19 cellular contexts compared by ENCODE assay signal in genomic region chr2:220969348-220969747, GRCh38.
DNase-seq lines count a peak whose midpoint lies in the region; FAIRE-seq and TF ChIP-seq lines count a peak whose summit lies in the region.
"Had no signal": no experiment of that assay in that cellular context is flagged by ENCODE, and none has a peak within 500 bp of the region (broad histone marks: within the 10 kb centered on the region; RNA-seq: fewer than 3 reads in every experiment).

No MANE protein-coding gene starts in this region.

- no peak overlapping the region for H3K4me3 Mint-ChIP-seq in endothelial cell (ENCODE audit: unreplicated experiment)
- H3K4me3 Mint-ChIP-seq: CD8-positive, alpha-beta T cell had no signal

- H3K27me3 Mint-ChIP-seq in endothelial cell (ENCODE audit: unreplicated experiment), result no peaks in the 10 kb centered on the region

- peak overlapping the region; percentile 28 for H3K27ac ChIP-seq in VCaP
- H3K27ac ChIP-seq: BLaER1, GM23248, KMS-11 had no signal

- peak; percentile 46 for TF ChIP-seq CTCF in VCaP (conservative IDR thresholded peaks at IDR 0.05)
- no peak for TF ChIP-seq CTCF in endothelial cell (IDR thresholded peaks at IDR 0.05; ENCODE audit: unreplicated experiment)

- DNase-seq in A172 (ENCODE audit: low spot score) (peak; percentile 18), HTR-8/SVneo (ENCODE audit: insufficient read length, low spot score) (peak; percentile 19), myocyte (ENCODE audit: low read depth) (peak; percentile 27), H7 (no peak), endothelial cell (ENCODE audit: low spot score) (no peak), NCI-H226 (no peak)
- no peak for DNase-seq in central memory CD4-positive, alpha-beta T cell
- DNase-seq: 8988T; CD8-positive, alpha-beta T cell; DMS79 treated with DMSO at 0.1 percent for 48 hours; GM23248; MM.1S; NCI-H187; NCI-H446 treated with DMSO at 0.1 percent for 48 hours had no signal

- no peaks in the 10 kb centered on the region for H3K36me3 Mint-ChIP-seq in endothelial cell (ENCODE audit: low read depth, unreplicated experiment)
- H3K36me3 Mint-ChIP-seq: CD8-positive, alpha-beta T cell had no signal

- no peak overlapping the region for H3K27ac Mint-ChIP-seq in endothelial cell (ENCODE audit: unreplicated experiment)
- H3K27ac Mint-ChIP-seq: CD8-positive, alpha-beta T cell had no signal

- no peak overlapping the region for H3K4me3 ChIP-seq in H7 (ENCODE audit: insufficient read depth, low read depth, low read length)
- H3K4me3 ChIP-seq: BLaER1, GM23248 had no signal

- no peak for FAIRE-seq in HTR-8/SVneo (lab: Jason Lieb, UNC)
- FAIRE-seq: G401.6, GM18507 had no signal

- no peaks in the 10 kb centered on the region for H3K4me1 Mint-ChIP-seq in endothelial cell (ENCODE audit: unreplicated experiment)

- H3K9me3 Mint-ChIP-seq in endothelial cell (ENCODE audit: unreplicated experiment), result no peaks in the 10 kb centered on the region
- H3K9me3 Mint-ChIP-seq: CD8-positive, alpha-beta T cell had no signal

- H3K27me3 ChIP-seq in H7 (ENCODE audit: control insufficient read depth, insufficient read depth, low read length), result no peaks in the 10 kb centered on the region
- H3K27me3 ChIP-seq: BLaER1 had no signal

- no peaks in the 10 kb centered on the region for H3K36me3 ChIP-seq in H7 (replicated peaks; ENCODE audit: control insufficient read depth, insufficient read depth, low read length)
- H3K36me3 ChIP-seq: BLaER1 had no signal

Comparison
In these comparisons a context has a peak if more than half of its experiments do, and no peak if none do; other contexts are left out.
1. DNase-seq: peak in A172 (single experiment), HTR-8/SVneo (single experiment) and myocyte (single experiment); none in H7 (single experiment), endothelial cell (single experiment), NCI-H226 (single experiment) and central memory CD4-positive, alpha-beta T cell (single experiment).